ENCODE assay signal across 32 cellular contexts in the genomic region with DNA sequence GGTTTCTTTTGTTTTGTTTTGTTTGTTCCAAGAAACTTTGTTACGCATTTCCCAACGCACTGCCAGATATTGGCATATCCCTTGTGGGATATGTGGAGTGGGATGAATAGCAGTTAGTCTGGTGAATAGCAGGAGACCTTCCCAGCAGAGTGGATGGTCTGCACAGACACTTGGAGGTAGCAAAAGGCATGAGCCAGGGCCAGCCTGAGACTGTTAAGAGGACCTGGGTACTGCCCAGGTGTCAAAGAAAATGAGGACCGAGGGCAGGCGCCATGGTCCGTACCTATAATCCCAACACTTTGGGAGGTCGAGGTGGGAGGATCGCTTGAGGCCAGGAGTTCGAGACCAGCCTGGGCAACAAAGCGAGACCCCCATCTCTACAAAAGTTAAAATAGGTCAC.
"Had no signal": no experiment of that assay in that cellular context is flagged by ENCODE, and none has a peak within 500 bp of the region (broad histone marks: within the 10 kb centered on the region; RNA-seq: fewer than 3 reads in every experiment).

No MANE protein-coding gene starts in this region.

- H3K4me3 ChIP-seq: ovary, psoas muscle, skin epidermis, smooth muscle cell, spleen, suprapubic skin, testis, tibial artery, transverse colon, upper lobe of left lung had no signal

- H3K36me3 ChIP-seq: neutrophil, ovary, spleen, suprapubic skin, tibial artery, transverse colon, upper lobe of left lung had no signal

- H3K36me3 Mint-ChIP-seq: naive B cell; naive thymus-derived CD8-positive, alpha-beta T cell; natural killer cell treated with Interleukin-12 subunit alpha and Interleukin-12 subunit beta and Interleukin-15 and Interleukin-18, amount 100 ng/mL, for 72 hours; stimulated activated memory B cell treated with anti-CD40 and anti-IgM and Interleukin-4, amounts not matched to agents 10 μg/mL and 1 μg/mL and 100 μg/mL, for 72 hours had no signal

- H3K27ac ChIP-seq: neutrophil, ovary, parathyroid adenoma, psoas muscle, skin epidermis, spleen, suprapubic skin, testis, tibial artery, transverse colon, upper lobe of left lung had no signal

- DNase-seq: naive B cell; naive thymus-derived CD8-positive, alpha-beta T cell; nephron progenitor cell; nucleus accumbens; ovary; posterior cingulate gyrus; psoas muscle; right cardiac atrium; spleen; stimulated activated CD4-positive, alpha-beta T cell treated with anti-CD3 and anti-CD28 coated beads, Interleukin-12 subunit alpha, Interleukin-12 subunit beta, amount 100 ng/mL, for 4 hours; stimulated activated CD4-positive, alpha-beta T cell treated with anti-CD3 and anti-CD28 coated beads, Interleukin-1b, Interleukin-23, amount 100 ng/mL, for 48 hours; stimulated activated CD4-positive, alpha-beta T cell treated with anti-CD3 and anti-CD28 coated beads, Interleukin-4, amount 100 ng/mL, for 1 hour; stimulated activated CD4-positive, alpha-beta T cell treated with anti-CD3 and anti-CD28 coated beads, Interleukin-4, amount 100 ng/mL, for 4 hours; stimulated activated CD8-positive, alpha-beta memory T cell treated with anti-CD3 and anti-CD28 coated beads, Interleukin-4, amount 100 ng/mL, for 48 hours; stimulated activated naive CD4-positive, alpha-beta T cell; stimulated activated naive CD8-positive, alpha-beta T cell treated with anti-CD3 and anti-CD28 coated beads, Interleukin-15, amount 100 ng/mL, for 72 hours; stimulated activated naive CD8-positive, alpha-beta T cell treated with anti-CD3 and anti-CD28 coated beads, Interleukin-15, Interleukin-2, amounts not matched to agents 100 U/mL and 50 U/mL, for 24 hours; substantia nigra; testis; transverse colon; upper lobe of left lung had no signal

- H3K27ac Mint-ChIP-seq: naive thymus-derived CD8-positive, alpha-beta T cell; natural killer cell treated with Interleukin-12 subunit alpha and Interleukin-12 subunit beta and Interleukin-15 and Interleukin-18, amount 100 ng/mL, for 72 hours; nephron progenitor cell; progenitor cell of endocrine pancreas; stimulated activated memory B cell treated with anti-CD40 and anti-IgM and Interleukin-4, amounts not matched to agents 10 μg/mL and 1 μg/mL and 100 μg/mL, for 72 hours; stimulated activated naive CD8-positive, alpha-beta T cell treated with anti-CD3 and anti-CD28 coated beads, Interleukin-15, amount 100 ng/mL, for 72 hours had no signal

- H3K27me3 ChIP-seq: ovary, testis, transverse colon, upper lobe of left lung had no signal

- H3K4me1 Mint-ChIP-seq: stimulated activated memory B cell treated with anti-CD40 and anti-IgM and Interleukin-4, amounts not matched to agents 10 μg/mL and 1 μg/mL and 100 μg/mL, for 72 hours had no signal

- H3K9me3 Mint-ChIP-seq: naive B cell; naive thymus-derived CD8-positive, alpha-beta T cell; natural killer cell treated with Interleukin-12 subunit alpha and Interleukin-12 subunit beta and Interleukin-15 and Interleukin-18, amount 100 ng/mL, for 72 hours; nephron progenitor cell; neural crest cell; stimulated activated memory B cell treated with anti-CD40 and anti-IgM and Interleukin-4, amounts not matched to agents 10 μg/mL and 1 μg/mL and 100 μg/mL, for 72 hours; stimulated activated naive CD8-positive, alpha-beta T cell treated with anti-CD3 and anti-CD28 coated beads, Interleukin-15, amount 100 ng/mL, for 72 hours had no signal

- H3K9me3 ChIP-seq: neutrophil, ovary, psoas muscle, spleen, suprapubic skin, testis, tibial artery, transverse colon, upper lobe of left lung had no signal

- H3K4me3 Mint-ChIP-seq: naive B cell; naive thymus-derived CD8-positive, alpha-beta T cell; natural killer cell treated with Interleukin-12 subunit alpha and Interleukin-12 subunit beta and Interleukin-15 and Interleukin-18, amount 100 ng/mL, for 72 hours; nephron progenitor cell; neural crest cell; stimulated activated memory B cell treated with anti-CD40 and anti-IgM and Interleukin-4, amounts not matched to agents 10 μg/mL and 1 μg/mL and 100 μg/mL, for 72 hours; stimulated activated naive CD8-positive, alpha-beta T cell treated with anti-CD3 and anti-CD28 coated beads, Interleukin-15, amount 100 ng/mL, for 72 hours had no signal

- ATAC-seq: naive thymus-derived CD8-positive, alpha-beta T cell; natural killer cell treated with Interleukin-12 subunit alpha and Interleukin-12 subunit beta and Interleukin-15 and Interleukin-18, amount 100 ng/mL, for 72 hours; psoas muscle; right cardiac atrium; sciatic nerve; stimulated activated memory B cell treated with anti-CD40 and anti-IgM and Interleukin-4, amounts not matched to agents 10 μg/mL and 1 μg/mL and 100 μg/mL, for 72 hours; stimulated activated naive CD8-positive, alpha-beta T cell treated with anti-CD3 and anti-CD28 coated beads, Interleukin-15, amount 100 ng/mL, for 72 hours; stimulated activated naive CD8-positive, alpha-beta T cell treated with anti-CD3 and anti-CD28 coated beads, Interleukin-15, Interleukin-2, amounts not matched to agents 100 U/mL and 50 U/mL, for 24 hours had no signal

- H3K4me1 ChIP-seq: parathyroid adenoma, psoas muscle, spleen, testis, tibial artery, transverse colon, upper lobe of left lung had no signal
